8 cellular contexts compared by ENCODE assay signal in the genomic region with DNA sequence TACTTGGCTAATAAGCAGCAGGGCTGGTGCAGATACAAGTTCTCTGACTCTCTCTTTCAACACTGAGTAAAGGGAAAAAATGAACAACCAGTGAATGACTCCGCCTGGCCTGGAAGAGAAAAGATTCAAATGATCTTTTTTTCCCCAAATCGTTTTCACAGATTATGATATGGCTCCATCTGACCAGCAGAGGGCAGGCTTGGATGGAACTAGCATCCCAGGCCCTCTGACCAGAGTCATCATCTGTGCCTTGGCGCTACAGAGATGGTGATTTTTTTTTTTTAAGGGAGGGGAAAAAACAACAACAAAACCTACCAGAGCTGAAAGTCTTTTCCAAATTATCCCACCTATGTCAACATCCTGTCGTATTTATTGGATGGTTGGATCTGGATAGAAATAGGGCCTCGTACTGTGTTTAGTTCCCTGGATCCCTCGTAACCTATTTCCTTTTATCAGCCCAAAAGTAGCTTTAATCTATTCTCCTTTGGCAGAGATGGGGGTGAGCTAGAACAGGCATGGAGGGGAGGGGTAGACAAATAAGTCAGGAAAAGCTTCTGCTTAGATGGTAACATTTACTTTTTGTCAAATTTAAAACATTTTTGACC.
DNase-seq lines count a peak whose midpoint lies in the region; ATAC-seq and TF ChIP-seq lines count a peak whose summit lies in the region.

No MANE protein-coding gene starts in this region.

- H3K79me2 ChIP-seq in Karpas-422 (ENCODE audit: low read length): no peaks in the 10 kb centered on the region

- no peak overlapping the region for H3K4me3 Mint-ChIP-seq in T-cell

- H3K4me1 Mint-ChIP-seq in T-cell: no peaks in the 10 kb centered on the region

- in situ Hi-C loops in G401 (cut with HindIII; ENCODE audit: low sequenced_read_pairs) (no loop called here), brain microvascular endothelial cell (cut with HindIII; ENCODE audit: low pct_ligation_motif_present, low sequenced_read_pairs) (no loop called here)

- H3K9me3 ChIP-seq in Karpas-422 (ENCODE audit: low read length): no peaks in the 10 kb centered on the region

- POLR2A ChIA-PET in T-cell (lab: Charles Lee): no interaction called here

- H3K4me1 ChIP-seq in Karpas-422 (ENCODE audit: low read length): no peaks in the 10 kb centered on the region

- H3K27me3 Mint-ChIP-seq in T-cell: peaks cover 0 to 3% of the 10 kb centered on the region in 2 donors

- CTCF ChIA-PET in T-cell (lab: Charles Lee): interaction anchor here (0.6 to 1.7 kb wide), 7 partner anchors 14 to 552 kb away, joined by 3 to 4 read pairs (median 3); no protein-coding TSS in a partner anchor

- H3K36me3 Mint-ChIP-seq in T-cell: no peaks in the 10 kb centered on the region

- H3K36me3 ChIP-seq in Karpas-422 (ENCODE audit: insufficient read depth, low read length): no peaks in the 10 kb centered on the region
- H3K36me3 ChIP-seq in brain microvascular endothelial cell (replicated peaks): no peaks in the 10 kb centered on the region

- H3K27me3 ChIP-seq in Karpas-422 (ENCODE audit: low read length) (no peaks in the 10 kb centered on the region), brain microvascular endothelial cell (replicated peaks) (no peaks in the 10 kb centered on the region)

- peak; percentile 47 for DNase-seq in G401 (ENCODE audit: low spot score)
- peak; percentile 89 for DNase-seq in Karpas-422
- DNase-seq in T-cell: peak in 22 of 34 experiments; percentile 1 to 27 (median 9)
- peak; percentile 64 for DNase-seq in brain microvascular endothelial cell
- DNase-seq in inferior parietal cortex (ENCODE audit: extremely low spot score): peak; percentile 74
- peak; percentile 8 to 31 (median 16) for DNase-seq in stimulated activated CD4-positive, alpha-beta T cell treated with anti-CD3 and anti-CD28 coated beads, Interleukin-1b, Interleukin-23, amount 100 ng/mL, for 24 hours (ENCODE audit: low read depth in 4 of 4, low spot score in 1 of 4)
- no peak for DNase-seq in NCI-H748 (lab: John Stamatoyannopoulos, UW; ENCODE audit: unreplicated experiment)

- no peak overlapping the region for H2AFZ ChIP-seq in Karpas-422 (ENCODE audit: low read length)

- H3K4me3 ChIP-seq in Karpas-422 (ENCODE audit: low read length): no peak overlapping the region
- H3K4me3 ChIP-seq in brain microvascular endothelial cell (ENCODE audit: low read depth, low read length): no peak overlapping the region

- H3K27ac Mint-ChIP-seq in T-cell: no peak overlapping the region

- no peak overlapping the region for H3K9ac ChIP-seq in Karpas-422 (ENCODE audit: low read length)

- H4K20me1 ChIP-seq in Karpas-422 (ENCODE audit: insufficient read depth, low read depth, low read length): no peaks in the 10 kb centered on the region

- peak; percentile 85 for TF ChIP-seq CTCF in brain microvascular endothelial cell (IDR thresholded peaks at IDR 0.05; ENCODE audit: low read depth, low read length, missing control alignments)

- H3K9me3 Mint-ChIP-seq in T-cell: no peaks in the 10 kb centered on the region

- ATAC-seq in GM21619 (IDR thresholded peaks at IDR 0.05; ENCODE audit: unreplicated experiment) (peak; percentile 78), T-cell (replicated peaks in 1 of 4) (peak in 2 of 4 experiments; percentile 35 to 62)

- H3K4me2 ChIP-seq in Karpas-422 (ENCODE audit: low read depth, low read length, poor library complexity, severe bottlenecking): no peak overlapping the region

- H3K27ac ChIP-seq in Karpas-422 (ENCODE audit: low read length): no peak overlapping the region
- H3K27ac ChIP-seq in brain microvascular endothelial cell: no peak overlapping the region

- no peaks in the 10 kb centered on the region for H3K9me2 ChIP-seq in Karpas-422 (replicated peaks; ENCODE audit: insufficient read depth, low read length)
